24 cellular contexts compared by ENCODE assay signal in the genomic region with DNA sequence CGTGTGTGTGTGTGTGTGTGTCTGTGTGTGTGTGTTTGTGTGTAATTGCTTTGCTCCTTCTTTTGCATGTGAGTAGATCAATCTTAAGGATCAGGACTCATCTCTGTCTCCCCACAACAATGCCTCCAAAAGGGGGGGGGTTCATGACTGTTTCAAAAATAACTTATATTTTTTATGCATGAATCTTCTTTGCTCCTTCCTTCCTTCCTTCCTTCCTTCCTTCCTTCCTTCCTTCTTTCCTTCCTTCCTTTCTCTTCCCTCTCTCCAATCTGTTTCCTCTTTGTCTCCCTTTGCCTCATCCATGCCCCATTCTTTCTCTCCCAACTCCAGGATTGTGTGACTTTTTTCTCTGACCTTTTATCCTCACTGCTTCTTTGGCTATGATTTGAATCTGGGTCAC.
DNase-seq lines count a peak whose midpoint lies in the region; ATAC-seq and TF ChIP-seq lines count a peak whose summit lies in the region.
"Had no signal": no experiment of that assay in that cellular context is flagged by ENCODE, and none has a peak within 500 bp of the region (broad histone marks: within the 10 kb centered on the region; RNA-seq: fewer than 3 reads in every experiment).

No MANE protein-coding gene starts in this region.

- no peaks in the 10 kb centered on the region for H3K27me3 ChIP-seq in cardiac muscle cell
- H3K27me3 ChIP-seq in dorsolateral prefrontal cortex, result no peaks in the 10 kb centered on the region
- H3K27me3 ChIP-seq in transverse colon, result no peaks in the 10 kb centered on the region
- H3K27me3 ChIP-seq: thyroid gland had no signal

- H3K4me1 Mint-ChIP-seq in mesothelial cell of epicardium, result peaks cover 10% of the 10 kb centered on the region
- H3K4me1 Mint-ChIP-seq: central memory CD8-positive, alpha-beta T cell; memory B cell; stimulated activated naive B cell treated with anti-CD40 and anti-IgM and Interleukin-4, amounts not matched to agents 10 μg/mL and 1 μg/mL and 100 μg/mL, for 72 hours had no signal

- H3K36me3 ChIP-seq in cardiac muscle cell (no peaks in the 10 kb centered on the region), transverse colon (no peaks in the 10 kb centered on the region)
- H3K36me3 ChIP-seq: thyroid gland had no signal

- H3K36me3 Mint-ChIP-seq in mesothelial cell of epicardium, result no peaks in the 10 kb centered on the region
- H3K36me3 Mint-ChIP-seq: memory B cell; natural killer cell treated with Interleukin-12 subunit alpha and Interleukin-12 subunit beta and Interleukin-15 and Interleukin-18, amount 100 ng/mL, for 72 hours; stimulated activated naive B cell treated with anti-CD40 and anti-IgM and Interleukin-4, amounts not matched to agents 10 μg/mL and 1 μg/mL and 100 μg/mL, for 72 hours had no signal

- no peak for ATAC-seq in GM19023 (IDR thresholded peaks at IDR 0.05; ENCODE audit: unreplicated experiment)
- no peak for ATAC-seq in GM21717 (IDR thresholded peaks at IDR 0.05; ENCODE audit: unreplicated experiment)
- ATAC-seq: natural killer cell treated with Interleukin-12 subunit alpha and Interleukin-12 subunit beta and Interleukin-15 and Interleukin-18, amount 100 ng/mL, for 72 hours; stimulated activated naive B cell treated with anti-CD40 and anti-IgM and Interleukin-4, amounts not matched to agents 10 μg/mL and 1 μg/mL and 100 μg/mL, for 72 hours had no signal

- TF ChIP-seq CTCF in cardiac muscle cell (IDR thresholded peaks at IDR 0.05; ENCODE audit: low read depth, low read length) (no peak), dorsolateral prefrontal cortex (IDR thresholded peaks at IDR 0.05 in 54 of 56, conservative IDR thresholded peaks at IDR 0.05 in 2 of 56; ENCODE audit: low read depth in 1 of 56, partially characterized antibody in 56 of 56) (no peak), mesothelial cell of epicardium (IDR thresholded peaks at IDR 0.05; ENCODE audit: unreplicated experiment) (no peak), transverse colon (IDR thresholded peaks at IDR 0.05) (no peak)

- no peaks in the 10 kb centered on the region for H3K9me3 Mint-ChIP-seq in mesothelial cell of epicardium
- H3K9me3 Mint-ChIP-seq: central memory CD8-positive, alpha-beta T cell; natural killer cell treated with Interleukin-12 subunit alpha and Interleukin-12 subunit beta and Interleukin-15 and Interleukin-18, amount 100 ng/mL, for 72 hours had no signal

- H3K27ac ChIP-seq in cardiac muscle cell (peak overlapping the region; percentile 74), dorsolateral prefrontal cortex (peak overlapping the region in 32 of 59 donors; percentile 0 to 83 (median 54)), transverse colon (peak overlapping the region; percentile 9 to 57 (median 38))
- H3K27ac ChIP-seq: HL-60, psoas muscle, thyroid gland had no signal

- H3K4me1 ChIP-seq in cardiac muscle cell (ENCODE audit: low read depth) (peaks cover 13% of the 10 kb centered on the region), transverse colon (no peaks in the 10 kb centered on the region)
- H3K4me1 ChIP-seq: psoas muscle, thyroid gland had no signal

- in situ Hi-C loops in transverse colon (cut with MboI; ENCODE audit: low pct_ligation_motif_present in 1 of 4, low pct_unique_long_range_greater_than_20kb in 1 of 4, low sequenced_read_pairs in 3 of 4), result no loop called here

- peak overlapping the region; percentile 21 for H3K27ac Mint-ChIP-seq in mesothelial cell of epicardium
- H3K27ac Mint-ChIP-seq: memory B cell; natural killer cell treated with Interleukin-12 subunit alpha and Interleukin-12 subunit beta and Interleukin-15 and Interleukin-18, amount 100 ng/mL, for 72 hours; stimulated activated naive B cell treated with anti-CD40 and anti-IgM and Interleukin-4, amounts not matched to agents 10 μg/mL and 1 μg/mL and 100 μg/mL, for 72 hours had no signal

- H3K4me3 Mint-ChIP-seq in mesothelial cell of epicardium, result no peak overlapping the region
- H3K4me3 Mint-ChIP-seq: central memory CD8-positive, alpha-beta T cell; memory B cell; natural killer cell treated with Interleukin-12 subunit alpha and Interleukin-12 subunit beta and Interleukin-15 and Interleukin-18, amount 100 ng/mL, for 72 hours; stimulated activated naive B cell treated with anti-CD40 and anti-IgM and Interleukin-4, amounts not matched to agents 10 μg/mL and 1 μg/mL and 100 μg/mL, for 72 hours had no signal

- WGBS in transverse colon (ENCODE audit: low coverage in 1 of 2), 2 donors, result 35% methylated on average over 1 of the region's 1 CpG; no CpG with 5 or more reads in 1 of the 2 donors

- intact Hi-C loops in cardiac septum (cut with DNase I), result no loop called here
- intact Hi-C loops in dorsolateral prefrontal cortex (cut with DNase I), result loop anchor here in 1 of 2 donors (5.0 to 10.0 kb wide), 2 partner anchors 162 to 275 kb away; a partner anchor contains a TSS
- intact Hi-C loops in transverse colon (cut with DNase I; ENCODE audit: low total_unique reads), result no loop called here

- no peak for TF ChIP-seq POLR2A in transverse colon (IDR thresholded peaks at IDR 0.05)

- H3K27me3 Mint-ChIP-seq in mesothelial cell of epicardium (ENCODE audit: low read depth), result peaks cover 2% of the 10 kb centered on the region
- H3K27me3 Mint-ChIP-seq: stimulated activated naive B cell treated with anti-CD40 and anti-IgM and Interleukin-4, amounts not matched to agents 10 μg/mL and 1 μg/mL and 100 μg/mL, for 72 hours had no signal

- H3K9me3 ChIP-seq in cardiac muscle cell (ENCODE audit: low read depth), result no peaks in the 10 kb centered on the region
- H3K9me3 ChIP-seq in transverse colon, result no peaks in the 10 kb centered on the region
- H3K9me3 ChIP-seq: psoas muscle, thyroid gland had no signal

- no peak for TF ChIP-seq EP300 in transverse colon (IDR thresholded peaks at IDR 0.05; ENCODE audit: low read depth)

- DNase-seq in cardiac muscle cell (ENCODE audit: low read depth in 1 of 2, low spot score in 1 of 2), result no peak
- DNase-seq in cardiac septum (ENCODE audit: low spot score), result no peak
- DNase-seq in dorsolateral prefrontal cortex, result no peak
- DNase-seq in mesothelial cell of epicardium (ENCODE audit: low spot score in 2 of 2, unreplicated experiment in 2 of 2), result no peak
- DNase-seq in transverse colon, result no peak
- DNase-seq in COR-L47 (lab: John Stamatoyannopoulos, UW), result no peak
- DNase-seq: 8988T; activated naive CD4-positive, alpha-beta T cell; activated T-cell treated with anti-CD3 and anti-CD28 coated beads, Interleukin-2, amount 50 U/mL, for 1 hour; AML-193; DMS79 treated with DMSO at 0.1 percent for 48 hours; NCI-H1105 treated with DMSO at 0.1 percent for 48 hours; NCI-H2081 treated with DMSO at 0.1 percent for 48 hours; small intestine; stimulated activated CD4-positive, alpha-beta T cell treated with anti-CD3 and anti-CD28 coated beads, Interleukin-2, amount 100 ng/mL, for 48 hours; stimulated activated naive B cell treated with anti-CD40 and anti-IgM and Interleukin-4, amounts not matched to agents 10 μg/mL and 1 μg/mL and 100 μg/mL, for 72 hours; thyroid gland had no signal

- no peak overlapping the region for H3K4me3 ChIP-seq in cardiac muscle cell
- no peak overlapping the region for H3K4me3 ChIP-seq in dorsolateral prefrontal cortex
- no peak overlapping the region for H3K4me3 ChIP-seq in transverse colon
- H3K4me3 ChIP-seq: psoas muscle, thyroid gland had no signal
